In genomic region chr5:151002250-151002649, GRCh38 we compare ENCODE assay signal across 2 cellular contexts.
TF ChIP-seq lines count a peak whose summit lies in the region.

No MANE protein-coding gene starts in this region.

TF ChIP-seq in K562, 482 proteins besides CTCF, POLR2A, EP300 and RAD21:
- TF ChIP-seq TEAD4 (IDR thresholded peaks at IDR 0.05; ENCODE audit: low read length) (0 out of 2 replicates have a peak, but pooled peaks have one; percentile 15), TEAD4 (CRISPR knock-in tag; IDR thresholded peaks at IDR 0.05; ENCODE audit: borderline replicate concordance) (no peak), DPF2 (IDR thresholded peaks at IDR 0.05) (0 out of 2 replicates have a peak, but pooled peaks have one; percentile 8), KAT7 (CRISPR knock-in tag; IDR thresholded peaks at IDR 0.05; ENCODE audit: borderline replicate concordance) (no peak), ARID3A (IDR thresholded peaks at IDR 0.05; ENCODE audit: borderline replicate concordance, low read depth, low read length) (peak; percentile 84), ZNF655 (CRISPR knock-in tag; IDR thresholded peaks at IDR 0.05) (no peak), STAG1 (CRISPR knock-in tag; IDR thresholded peaks at IDR 0.05; ENCODE audit: borderline replicate concordance) (peak; percentile 21; the same call in 1 of the 2 replicates), DEAF1 (CRISPR knock-in tag; IDR thresholded peaks at IDR 0.05) (peak; percentile 84), ARID2 (IDR thresholded peaks at IDR 0.05) (peak; percentile 91), SMC3 (conservative IDR thresholded peaks at IDR 0.05; ENCODE audit: insufficient read depth, low read depth, low read length) (peak; percentile 65), GATA2 (CRISPR knock-in tag; IDR thresholded peaks at IDR 0.05) (peak; percentile 84), DACH1 (IDR thresholded peaks at IDR 0.05; ENCODE audit: partially characterized antibody) (peak; percentile 41), NR3C1 (CRISPR knock-in tag; IDR thresholded peaks at IDR 0.05) (no peak), RB1 (IDR thresholded peaks at IDR 0.05; ENCODE audit: low read depth) (peak; percentile 45), CTCFL (IDR thresholded peaks at IDR 0.05; ENCODE audit: borderline replicate concordance, insufficient read depth, low read depth, low read length, poor library complexity, severe bottlenecking) (no peak), MAZ (CRISPR knock-in tag; conservative IDR thresholded peaks at IDR 0.05 in 1 of 2, IDR thresholded peaks at IDR 0.05 in 1 of 2) (peak in 1 of 2 experiments; percentile 33; a peak in 1 of 4 replicates), HMG20B (CRISPR knock-in tag; IDR thresholded peaks at IDR 0.05) (no peak), ZNF696 (CRISPR knock-in tag; conservative IDR thresholded peaks at IDR 0.05) (no peak), CC2D1A (IDR thresholded peaks at IDR 0.05) (peak; percentile 52; the same call in 1 of the 2 replicates), SOX6 (IDR thresholded peaks at IDR 0.05) (0 out of 2 replicates have a peak, but pooled peaks have one; percentile 32), ZNF384 (IDR thresholded peaks at IDR 0.05; ENCODE audit: low read depth, low read length) (peak; percentile 55), ZNF431 (CRISPR knock-in tag; IDR thresholded peaks at IDR 0.05) (no peak), ZNF766 (CRISPR knock-in tag; conservative IDR thresholded peaks at IDR 0.05) (peak; percentile 78; the same call in 1 of the 2 replicates), HES1 (IDR thresholded peaks at IDR 0.05; ENCODE audit: low read depth) (no peak), KLF16 (IDR thresholded peaks at IDR 0.05) (0 out of 2 replicates have a peak, but pooled peaks have one; percentile 28)

TF ChIP-seq in HepG2, 621 proteins besides CTCF, POLR2A, EP300 and RAD21:
- TF ChIP-seq ZNF816 (CRISPR knock-in tag; IDR thresholded peaks at IDR 0.05; ENCODE audit: borderline replicate concordance), result no peak
- TF ChIP-seq ZSCAN25 (CRISPR knock-in tag; IDR thresholded peaks at IDR 0.05), result no peak
- TF ChIP-seq ONECUT2 (CRISPR knock-in tag; IDR thresholded peaks at IDR 0.05), result no peak
- TF ChIP-seq ZNF556 (CRISPR knock-in tag; IDR thresholded peaks at IDR 0.05; ENCODE audit: borderline replicate concordance), result no peak
- peak; percentile 84 for TF ChIP-seq STAG1 (CRISPR knock-in tag; IDR thresholded peaks at IDR 0.05)
- TF ChIP-seq ZC3H13 (CRISPR knock-in tag; IDR thresholded peaks at IDR 0.05), result no peak
- TF ChIP-seq ZNF383 (CRISPR knock-in tag; IDR thresholded peaks at IDR 0.05; ENCODE audit: borderline replicate concordance), result no peak
- TF ChIP-seq KLF9 (CRISPR knock-in tag; IDR thresholded peaks at IDR 0.05; ENCODE audit: low read depth), result no peak
- TF ChIP-seq TERF1 (CRISPR knock-in tag; IDR thresholded peaks at IDR 0.05), result no peak
- no peak for TF ChIP-seq FOXJ3 (CRISPR knock-in tag; IDR thresholded peaks at IDR 0.05; ENCODE audit: borderline replicate concordance)
- no peak for TF ChIP-seq SOX6 (IDR thresholded peaks at IDR 0.05)
- no peak for TF ChIP-seq SOX6 (CRISPR knock-in tag; IDR thresholded peaks at IDR 0.05)
- TF ChIP-seq ZSCAN12 (CRISPR knock-in tag; IDR thresholded peaks at IDR 0.05), result no peak
- no peak for TF ChIP-seq ZNF24 (IDR thresholded peaks at IDR 0.05)
- no peak for TF ChIP-seq ZNF552 (CRISPR knock-in tag; IDR thresholded peaks at IDR 0.05; ENCODE audit: borderline replicate concordance)
- no peak for TF ChIP-seq LRRFIP1 (CRISPR knock-in tag; conservative IDR thresholded peaks at IDR 0.05)
- no peak for TF ChIP-seq SMARCC2 (IDR thresholded peaks at IDR 0.05)
- peak; percentile 59; the same call in 1 of the 2 replicates for TF ChIP-seq SMC3 (IDR thresholded peaks at IDR 0.05; ENCODE audit: low read length)
- TF ChIP-seq ELF1 (CRISPR knock-in tag; IDR thresholded peaks at IDR 0.05), result no peak
- no peak for TF ChIP-seq ATF7 (IDR thresholded peaks at IDR 0.05)
- TF ChIP-seq ATF7 (CRISPR knock-in tag; IDR thresholded peaks at IDR 0.05), result no peak
- TF ChIP-seq CREB1 (IDR thresholded peaks at IDR 0.05), result no peak
- no peak for TF ChIP-seq CREB1 (CRISPR knock-in tag; IDR thresholded peaks at IDR 0.05)
- TF ChIP-seq ARID3A (IDR thresholded peaks at IDR 0.05; ENCODE audit: low read depth, low read length), result peak; percentile 83
- TF ChIP-seq DMTF1 (CRISPR knock-in tag; IDR thresholded peaks at IDR 0.05), result no peak
- TF ChIP-seq ZNF224 (CRISPR knock-in tag; IDR thresholded peaks at IDR 0.05), result no peak
